19 cellular contexts compared by ENCODE assay signal in genomic region chr17:69579961-69580677, GRCh38.
DNase-seq lines count a peak whose midpoint lies in the region; ATAC-seq, FAIRE-seq and TF ChIP-seq lines count a peak whose summit lies in the region.
"Had no signal": no experiment of that assay in that cellular context is flagged by ENCODE, and none has a peak within 500 bp of the region (broad histone marks: within the 10 kb centered on the region; RNA-seq: fewer than 3 reads in every experiment).

No MANE protein-coding gene starts in this region.

- TF ChIP-seq EP300 in HepG2 (IDR thresholded peaks at IDR 0.05; ENCODE audit: low read depth in 2 of 2, low read length in 2 of 2) = no peak
- TF ChIP-seq EP300 in HepG2 (CRISPR knock-in tag; IDR thresholded peaks at IDR 0.05; ENCODE audit: borderline replicate concordance) = no peak

- no peak overlapping the region for H3K4me2 ChIP-seq in HepG2 (ENCODE audit: low read depth, low read length)
- peak overlapping the region; percentile 87 for H3K4me2 ChIP-seq in Loucy (ENCODE audit: low read depth, low read length, poor library complexity, severe bottlenecking)

- WGBS in HepG2 (ENCODE audit: low lambda C conversion rate) = 41% methylated on average over 5 of the region's 5 CpGs
- 76% methylated on average over 5 of the region's 5 CpGs for WGBS in right lobe of liver (ENCODE audit: insufficient coverage, low coverage, low lambda C conversion rate, missing lambda C conversion rate)
- 92% methylated on average over 5 of the region's 5 CpGs for WGBS in thyroid gland, 2 donors

- H3K4me3 Mint-ChIP-seq in endothelial cell (ENCODE audit: unreplicated experiment) = peak overlapping the region; percentile 33

- TF ChIP-seq RAD21 in HepG2 (CRISPR knock-in tag; IDR thresholded peaks at IDR 0.05) = no peak

- no peaks in the 10 kb centered on the region for H3K9me2 ChIP-seq in Loucy (replicated peaks; ENCODE audit: low read depth, low read length)

- FAIRE-seq in HepG2 (lab: Jason Lieb, UNC) = no peak
- FAIRE-seq: HTR-8/SVneo, K562 had no signal

- intact Hi-C loops in HepG2 (cut with micrococcal nuclease; ENCODE audit: unreplicated experiment) (no loop called here), right lobe of liver (cut with DNase I) (no loop called here), thyroid gland (cut with DNase I) (no loop called here)

- CTCF ChIA-PET in HepG2 (lab: Yijun Ruan, JAX; ENCODE audit: low intra/inter-chr PET ratio, low total read pairs) = no interaction called here

- peaks cover 39% of the 10 kb centered on the region for H3K4me1 Mint-ChIP-seq in endothelial cell (ENCODE audit: unreplicated experiment)

- H4K20me1 ChIP-seq in HepG2 (ENCODE audit: insufficient read depth, low read length) (no peaks in the 10 kb centered on the region), Loucy (ENCODE audit: insufficient read depth, low read length, poor library complexity, severe bottlenecking) (no peaks in the 10 kb centered on the region)

- H3K79me2 ChIP-seq in HepG2 (ENCODE audit: insufficient read depth, low read length) (no peaks in the 10 kb centered on the region), Loucy (ENCODE audit: insufficient read depth, low read length) (no peaks in the 10 kb centered on the region)

- H3K9ac ChIP-seq in HepG2 (ENCODE audit: insufficient read depth, low read depth, low read length) = no peak overlapping the region
- no peak overlapping the region for H3K9ac ChIP-seq in Loucy (ENCODE audit: low read depth, low read length, poor library complexity, severe bottlenecking)

- TF ChIP-seq POLR2A in HepG2 (IDR thresholded peaks at IDR 0.05; ENCODE audit: insufficient read depth in 1 of 2, low read depth in 2 of 2, low read length in 2 of 2) (no peak), right lobe of liver (IDR thresholded peaks at IDR 0.05) (no peak), thyroid gland (IDR thresholded peaks at IDR 0.05) (no peak)

- ATAC-seq in HepG2 (no peak), right lobe of liver (no peak), HG02623 (IDR thresholded peaks at IDR 0.05; ENCODE audit: unreplicated experiment) (no peak)
- ATAC-seq: K562 had no signal

- TF ChIP-seq CTCF in HepG2 (CRISPR knock-in tag; IDR thresholded peaks at IDR 0.05) (no peak), right lobe of liver (IDR thresholded peaks at IDR 0.05) (no peak), Loucy (conservative IDR thresholded peaks at IDR 0.05; ENCODE audit: low read length) (no peak), endothelial cell (IDR thresholded peaks at IDR 0.05; ENCODE audit: unreplicated experiment) (no peak), thyroid gland (IDR thresholded peaks at IDR 0.05) (no peak)

- H3K9me3 ChIP-seq in HepG2 (ENCODE audit: low read length) (no peaks in the 10 kb centered on the region), right lobe of liver (no peaks in the 10 kb centered on the region), Loucy (ENCODE audit: insufficient read depth, low read depth, low read length) (no peaks in the 10 kb centered on the region), thyroid gland (no peaks in the 10 kb centered on the region)

- no peak overlapping the region for H2AFZ ChIP-seq in HepG2 (ENCODE audit: low read length)
- no peak overlapping the region for H2AFZ ChIP-seq in Loucy (ENCODE audit: low read length)

- H3K27me3 ChIP-seq in HepG2 (ENCODE audit: control insufficient read depth in 1 of 2, insufficient read depth in 2 of 2, low read length in 2 of 2) = peaks cover 2 to 6% of the 10 kb centered on the region in 2 experiments; a peak in 2 of 5 replicates
- H3K27me3 ChIP-seq in right lobe of liver = no peaks in the 10 kb centered on the region
- no peaks in the 10 kb centered on the region for H3K27me3 ChIP-seq in Loucy (ENCODE audit: insufficient read depth, low read length, poor library complexity, severe bottlenecking)
- no peaks in the 10 kb centered on the region for H3K27me3 ChIP-seq in thyroid gland

- H3K27me3 Mint-ChIP-seq in endothelial cell (ENCODE audit: unreplicated experiment) = peaks cover 3% of the 10 kb centered on the region

- H3K27ac Mint-ChIP-seq in endothelial cell (ENCODE audit: unreplicated experiment) = peak overlapping the region; percentile 19

- H3K4me1 ChIP-seq in HepG2 (ENCODE audit: insufficient read depth, low read length) (no peaks in the 10 kb centered on the region), right lobe of liver (no peaks in the 10 kb centered on the region), Loucy (ENCODE audit: insufficient read depth, low read length, poor library complexity, severe bottlenecking) (peaks cover 19% of the 10 kb centered on the region), thyroid gland (peaks cover 47 to 57% of the 10 kb centered on the region in 2 donors)

- H3K36me3 ChIP-seq in HepG2 (replicated peaks in 1 of 2; ENCODE audit: control insufficient read depth in 1 of 2, insufficient read depth in 2 of 2, low read length in 2 of 2) = no peaks in the 10 kb centered on the region
- H3K36me3 ChIP-seq in right lobe of liver = no peaks in the 10 kb centered on the region
- H3K36me3 ChIP-seq in Loucy (ENCODE audit: insufficient read depth, low read length) = no peaks in the 10 kb centered on the region
- no peaks in the 10 kb centered on the region for H3K36me3 ChIP-seq in thyroid gland

- POLR2A ChIA-PET in HepG2 (lab: Yijun Ruan, JAX) = no interaction called here

- H3K9me3 Mint-ChIP-seq in endothelial cell (ENCODE audit: unreplicated experiment) = no peaks in the 10 kb centered on the region

- no peaks in the 10 kb centered on the region for H3F3A ChIP-seq in Loucy (ENCODE audit: low read depth)

- in situ Hi-C loops in HepG2 (cut with HindIII; ENCODE audit: extremely low pct_ligation_motif_present, low pct_unique_long_range_greater_than_20kb) = loop anchor here (10.0 kb wide), 1 partner anchor 975 kb away; no protein-coding TSS in a partner anchor

- H3K4me3 ChIP-seq in HepG2 (replicated peaks in 1 of 3; ENCODE audit: insufficient read depth in 1 of 3, low read depth in 2 of 3, low read length in 3 of 3) (no peak overlapping the region), right lobe of liver (no peak overlapping the region), Loucy (ENCODE audit: low read length, poor library complexity, severe bottlenecking) (no peak overlapping the region), thyroid gland (replicated peaks in 1 of 3) (peak overlapping the region in 2 of 3 donors; percentile 2 to 33)
- H3K4me3 ChIP-seq: K562 had no signal

- peaks cover 6% of the 10 kb centered on the region for H3K36me3 Mint-ChIP-seq in endothelial cell (ENCODE audit: low read depth, unreplicated experiment)

- DNase-seq in HepG2 (ENCODE audit: low spot score) (no peak), right lobe of liver (no peak), endothelial cell (ENCODE audit: low spot score) (no peak), thyroid gland (no peak), NCI-H2029 (lab: John Stamatoyannopoulos, UW) (no peak), foreskin melanocyte (no peak)
- DNase-seq: COR-L47, DMS153, H7, NCI-H1092, NCI-H146, NCI-H2081 treated with DMSO at 0.1 percent for 48 hours, NCI-H510A, NCI-H774 had no signal

- H3K27ac ChIP-seq in HepG2 (ENCODE audit: extremely low read length, insufficient read depth, low read length) = no peak overlapping the region
- no peak overlapping the region for H3K27ac ChIP-seq in right lobe of liver
- peak overlapping the region in 2 of 3 donors; percentile 16 to 93 for H3K27ac ChIP-seq in thyroid gland
- H3K27ac ChIP-seq: HL-60 had no signal

- no TSS peak for BruUV-seq in HepG2 (replicated peaks; lab: Mats Ljungman, UMichigan)

TF ChIP-seq in HepG2, 621 proteins besides CTCF, POLR2A, EP300 and RAD21:
- TF ChIP-seq ZFP1 (CRISPR knock-in tag; IDR thresholded peaks at IDR 0.05) = no peak
- TF ChIP-seq NCOA5 (CRISPR knock-in tag; IDR thresholded peaks at IDR 0.05) = no peak
- TF ChIP-seq ATF7 (IDR thresholded peaks at IDR 0.05) = peak; percentile 66; the same call in 1 of the 2 replicates
- no peak for TF ChIP-seq ATF7 (CRISPR knock-in tag; IDR thresholded peaks at IDR 0.05)
- TF ChIP-seq ZFYVE20 (CRISPR knock-in tag; IDR thresholded peaks at IDR 0.05; ENCODE audit: borderline replicate concordance, low read depth) = no peak
- TF ChIP-seq ZNF781 (CRISPR knock-in tag; IDR thresholded peaks at IDR 0.05; ENCODE audit: borderline replicate concordance, not compliant biosample characterization) = no peak

Comparison
In these comparisons a context has a peak if more than half of its experiments do, and no peak if none do; other contexts are left out.
1. H3K27ac ChIP-seq: peak in thyroid gland (2 of 3); none in HepG2 (single experiment) and right lobe of liver (0 of 3).
2. H3K4me3 ChIP-seq: peak in thyroid gland (2 of 3); none in HepG2 (0 of 3), right lobe of liver (0 of 3) and Loucy (single experiment).